8 cellular contexts compared by ENCODE assay signal in genomic region chr9:78439192-78439865, GRCh38.
DNase-seq lines count a peak whose midpoint lies in the region; ATAC-seq, FAIRE-seq and TF ChIP-seq lines count a peak whose summit lies in the region.

No MANE protein-coding gene starts in this region.

- no peak overlapping the region for H2BK15ac ChIP-seq in H1 (ENCODE audit: low read length)

- H3K18ac ChIP-seq in H1 (ENCODE audit: extremely low read depth, low read length) = no peak overlapping the region

- peak overlapping the region; percentile 57; the same call in 1 of the 2 replicates for H2BK5ac ChIP-seq in H1 (ENCODE audit: low read depth, low read length)

- H3K36me3 Mint-ChIP-seq in activated CD8-positive, alpha-beta T cell treated with anti-CD3 and anti-CD28 coated beads, Interleukin-2, amount 10 ng/mL, durations not matched to agents 7 days and 5 days (ENCODE audit: low read depth) = no peaks in the 10 kb centered on the region

- CTCF ChIA-PET in activated CD8-positive, alpha-beta T cell treated with anti-CD3 and anti-CD28 coated beads, Interleukin-2, amount 10 ng/mL, durations not matched to agents 7 days and 5 days (lab: Charles Lee) = interaction anchor here (0.7 to 1.8 kb wide), 13 partner anchors 9 to 372 kb away, joined by 3 to 13 read pairs (median 4); no protein-coding TSS in a partner anchor
- CTCF ChIA-PET in H1 (lab: Charles Lee; ENCODE audit: partially characterized antibody) = interaction anchor here (0.6 to 3.6 kb wide), 34 partner anchors 10 to 1223 kb away, joined by 3 to 27 read pairs (median 4); no protein-coding TSS in a partner anchor

- peak overlapping the region; percentile 14 for H4K91ac ChIP-seq in H1 (replicated peaks; ENCODE audit: insufficient read length, low read length)

- no peak overlapping the region for H2AK5ac ChIP-seq in H1 (ENCODE audit: low read depth, low read length)

- H3K14ac ChIP-seq in H1 (ENCODE audit: insufficient read length) = no peak overlapping the region

- peaks cover 0 to 6% (median 0%) of the 10 kb centered on the region in 4 experiments; a peak in 2 of 8 replicates for H3K36me3 ChIP-seq in H1 (ENCODE audit: control insufficient read depth in 2 of 4, insufficient read depth in 4 of 4, low read length in 3 of 4)

- H3K9me3 Mint-ChIP-seq in activated CD8-positive, alpha-beta T cell treated with anti-CD3 and anti-CD28 coated beads, Interleukin-2, amount 10 ng/mL, durations not matched to agents 7 days and 5 days (ENCODE audit: insufficient read depth) = no peaks in the 10 kb centered on the region

- no peak overlapping the region for H4K8ac ChIP-seq in H1 (ENCODE audit: extremely low read depth, insufficient read depth, low read length)

- peak overlapping the region; percentile 55; the same call in 1 of the 2 replicates for H2AFZ ChIP-seq in H1 (ENCODE audit: low read length)

- H4K5ac ChIP-seq in H1 (ENCODE audit: insufficient read length, low read depth, low read length) = no peak overlapping the region

- H3K4me2 ChIP-seq in H1 (ENCODE audit: insufficient read depth in 1 of 2, low read depth in 2 of 2, low read length in 2 of 2) = peak overlapping the region; percentile 3 to 56

- TF ChIP-seq CTCF in H1 (IDR thresholded peaks at IDR 0.05; ENCODE audit: control extremely low read depth in 1 of 3, insufficient read depth in 1 of 3, low read depth in 1 of 3, low read length in 3 of 3) = peak; percentile 90 to 96 (median 93)

- H3K79me1 ChIP-seq in H1 (ENCODE audit: low read depth, low read length) = no peaks in the 10 kb centered on the region

- peaks cover 7% of the 10 kb centered on the region for H3K4me1 Mint-ChIP-seq in activated CD8-positive, alpha-beta T cell treated with anti-CD3 and anti-CD28 coated beads, Interleukin-2, amount 10 ng/mL, durations not matched to agents 7 days and 5 days (ENCODE audit: low read depth)

- H3K27me3 Mint-ChIP-seq in activated CD8-positive, alpha-beta T cell treated with anti-CD3 and anti-CD28 coated beads, Interleukin-2, amount 10 ng/mL, durations not matched to agents 7 days and 5 days (ENCODE audit: low read depth) = peaks cover 4% of the 10 kb centered on the region

- H3K56ac ChIP-seq in H1 (replicated peaks; ENCODE audit: insufficient read length, low read depth, low read length) = no peak overlapping the region

- no peak overlapping the region for H3K27ac ChIP-seq in H1 (ENCODE audit: low read depth, low read length)

- POLR2A ChIA-PET in activated CD8-positive, alpha-beta T cell treated with anti-CD3 and anti-CD28 coated beads, Interleukin-2, amount 10 ng/mL, durations not matched to agents 7 days and 5 days (lab: Charles Lee) = interaction anchor here (0.5 kb wide), 1 partner anchor 32 kb away, joined by 3 read pairs; no protein-coding TSS in a partner anchor
- POLR2A ChIA-PET in H1 (lab: Charles Lee; ENCODE audit: partially characterized antibody) = no interaction called here

- no peak overlapping the region for H3K4me3 Mint-ChIP-seq in activated CD8-positive, alpha-beta T cell treated with anti-CD3 and anti-CD28 coated beads, Interleukin-2, amount 10 ng/mL, durations not matched to agents 7 days and 5 days

- peaks cover 7 to 23% (median 17%) of the 10 kb centered on the region in 4 experiments for H3K4me1 ChIP-seq in H1 (replicated peaks in 1 of 4; ENCODE audit: control insufficient read depth in 3 of 4, insufficient read depth in 4 of 4, low read length in 3 of 4)

- peak; percentile 96 to 99 for TF ChIP-seq RAD21 in H1 (IDR thresholded peaks at IDR 0.05 in 1 of 2, conservative IDR thresholded peaks at IDR 0.05 in 1 of 2; ENCODE audit: low read depth in 2 of 2, low read length in 2 of 2)

- H3K9ac ChIP-seq in H1 (replicated peaks in 1 of 4; ENCODE audit: extremely low read depth in 1 of 4, low read depth in 3 of 4, low read length in 3 of 4) = peak overlapping the region in 1 of 4 experiments; percentile 39; a peak in 1 of 7 replicates

- no peak for TF ChIP-seq POLR2A in H1 (IDR thresholded peaks at IDR 0.05; ENCODE audit: control extremely low read depth in 1 of 2, low read depth in 2 of 2, low read length in 2 of 2)

- H3K79me2 ChIP-seq in H1 (ENCODE audit: control insufficient read depth in 1 of 2, insufficient read depth in 2 of 2, low read length in 2 of 2) = no peaks in the 10 kb centered on the region

- peak; percentile 66 for ATAC-seq in GM19043 (IDR thresholded peaks at IDR 0.05; ENCODE audit: low read depth, unreplicated experiment)
- ATAC-seq in HG03521 (IDR thresholded peaks at IDR 0.05; ENCODE audit: unreplicated experiment) = peak; percentile 52
- peak; percentile 79 for ATAC-seq in activated CD8-positive, alpha-beta T cell treated with anti-CD3 and anti-CD28 coated beads, Interleukin-2, amount 10 ng/mL, durations not matched to agents 7 days and 5 days

- no peak for TF ChIP-seq EP300 in H1 (IDR thresholded peaks at IDR 0.05; ENCODE audit: borderline replicate concordance in 1 of 2, low read depth in 2 of 2, low read length in 2 of 2)

- H2BK20ac ChIP-seq in H1 (ENCODE audit: low read length) = peak overlapping the region; percentile 62; the same call in 1 of the 2 replicates

- H3K27ac Mint-ChIP-seq in activated CD8-positive, alpha-beta T cell treated with anti-CD3 and anti-CD28 coated beads, Interleukin-2, amount 10 ng/mL, durations not matched to agents 7 days and 5 days = no peak overlapping the region

- WGBS in H1 (ENCODE audit: extremely low coverage in 1 of 2, insufficient coverage in 1 of 2, insufficient read length in 1 of 2, insufficient replicate concordance in 2 of 2, low coverage in 1 of 2, low lambda C conversion rate in 2 of 2, missing lambda C conversion rate in 1 of 2), 2 experiments = 18% methylated on average over 23 of the region's 23 CpGs; no CpG with 5 or more reads in 1 of the 2 experiments

- H4K20me1 ChIP-seq in H1 (replicated peaks in 1 of 2; ENCODE audit: control insufficient read depth in 1 of 2, insufficient read depth in 2 of 2, low read length in 2 of 2) = no peaks in the 10 kb centered on the region

- H3K9me3 ChIP-seq in H1 (ENCODE audit: insufficient read depth in 2 of 2, low read depth in 1 of 2, low read length in 1 of 2) = peaks cover 0 to 8% of the 10 kb centered on the region in 2 experiments; a peak in 1 of 4 replicates

- H3K23ac ChIP-seq in H1 (ENCODE audit: insufficient read length) = no peak overlapping the region

- H2BK12ac ChIP-seq in H1 (ENCODE audit: low read depth, low read length) = no peak overlapping the region

- H3K4me3 ChIP-seq in H1 (ENCODE audit: extremely low read depth in 1 of 4, insufficient read depth in 2 of 4, low read depth in 3 of 4, low read length in 4 of 4) = peak overlapping the region in 1 of 4 experiments; percentile 11; a peak in 1 of 8 replicates

- no peaks in the 10 kb centered on the region for H3K27me3 ChIP-seq in H1 (replicated peaks in 1 of 4; ENCODE audit: control insufficient read depth in 3 of 4, extremely low read depth in 1 of 4, insufficient read depth in 3 of 4, low read length in 3 of 4)

- peak; percentile 91 for DNase-seq in AG20443 (ENCODE audit: low spot score)
- peak; percentile 94 for DNase-seq in NCI-H748 (lab: John Stamatoyannopoulos, UW; ENCODE audit: unreplicated experiment)
- peak; percentile 79 for DNase-seq in activated CD8-positive, alpha-beta T cell treated with anti-CD3 and anti-CD28 coated beads, Interleukin-2, amount 10 ng/mL, durations not matched to agents 7 days and 5 days
- DNase-seq in H1 (ENCODE audit: low read depth in 1 of 2, low spot score in 2 of 2) = peak; percentile 75 to 90
- peak; percentile 96 for DNase-seq in medulla oblongata (ENCODE audit: extremely low spot score)
- peak; percentile 14 for DNase-seq in stimulated activated CD8-positive, alpha-beta memory T cell treated with anti-CD3 and anti-CD28 coated beads, Interleukin-12 subunit alpha, Interleukin-12 subunit beta, amount 100 ng/mL, for 24 hours (ENCODE audit: extremely low read depth)

- FAIRE-seq in H1 (lab: Jason Lieb, UNC) = peak; percentile 98

- H2BK120ac ChIP-seq in H1 (replicated peaks; ENCODE audit: low read depth, low read length) = peak overlapping the region; percentile 21

- H3K4ac ChIP-seq in H1 (replicated peaks; ENCODE audit: insufficient read length, low read depth, low read length) = no peak overlapping the region

- H3K23me2 ChIP-seq in H1 (ENCODE audit: low read depth, low read length) = no peaks in the 10 kb centered on the region

TF ChIP-seq in H1, 55 proteins besides CTCF, POLR2A, EP300 and RAD21 (continues in another document):
- no peak for TF ChIP-seq NANOG (IDR thresholded peaks at IDR 0.05; ENCODE audit: insufficient read depth, low read depth, low read length, poor library complexity, severe bottlenecking)
- TF ChIP-seq ZNF274 (IDR thresholded peaks at IDR 0.05; ENCODE audit: borderline replicate concordance, extremely low read depth, low read length) = no peak
- TF ChIP-seq MAX (IDR thresholded peaks at IDR 0.05) = 0 out of 2 replicates have a peak, but pooled peaks have one; percentile 35
- TF ChIP-seq GTF2F1 (IDR thresholded peaks at IDR 0.05; ENCODE audit: borderline replicate concordance, low read depth, low read length) = no peak
- no peak for TF ChIP-seq TCF12 (IDR thresholded peaks at IDR 0.05; ENCODE audit: low read depth, low read length)
- TF ChIP-seq SUZ12 (IDR thresholded peaks at IDR 0.05; ENCODE audit: low read length) = no peak
- TF ChIP-seq KDM5A (IDR thresholded peaks at IDR 0.05; ENCODE audit: low read length) = no peak
- no peak for TF ChIP-seq RFX5 (IDR thresholded peaks at IDR 0.05; ENCODE audit: borderline replicate concordance, low read depth, low read length)
- no peak for TF ChIP-seq TAF7 (optimal IDR thresholded peaks at IDR 0.05; ENCODE audit: borderline replicate concordance, low read depth, low read length)
- no peak for TF ChIP-seq SAP30 (IDR thresholded peaks at IDR 0.05; ENCODE audit: insufficient read depth, insufficient replicate concordance, low read length)
- TF ChIP-seq RNF2 (IDR thresholded peaks at IDR 0.05; ENCODE audit: borderline replicate concordance, low read depth, low read length, missing control alignments, poor library complexity, severe bottlenecking) = no peak
- TF ChIP-seq HDAC2 (IDR thresholded peaks at IDR 0.05; ENCODE audit: borderline replicate concordance in 1 of 2, low read depth in 2 of 2, low read length in 2 of 2) = peak in 1 of 2 experiments; percentile 28; a peak in 1 of 4 replicates
- no peak for TF ChIP-seq POU5F1 (IDR thresholded peaks at IDR 0.05; ENCODE audit: low read depth, low read length)
- no peak for TF ChIP-seq JUND (IDR thresholded peaks at IDR 0.05; ENCODE audit: low read length)
- TF ChIP-seq BCL11A (IDR thresholded peaks at IDR 0.05; ENCODE audit: low read depth in 2 of 2, low read length in 2 of 2) = no peak
- TF ChIP-seq BRCA1 (IDR thresholded peaks at IDR 0.05; ENCODE audit: low read depth, low read length) = no peak
- TF ChIP-seq SP1 (IDR thresholded peaks at IDR 0.05; ENCODE audit: low read depth, low read length) = no peak
- no peak for TF ChIP-seq POLR2AphosphoS5 (IDR thresholded peaks at IDR 0.05; ENCODE audit: low read depth, low read length)

Comparison
In these comparisons a context has a peak if more than half of its experiments do, and no peak if none do; other contexts are left out.
1. DNase-seq: peak in every context shown above with its lines; median percentile 96 in medulla oblongata; 94 in NCI-H748; 91 in AG20443; 82 in H1; 79 in activated CD8-positive, alpha-beta T cell treated with anti-CD3 and anti-CD28 coated beads, Interleukin-2, amount 10 ng/mL, durations not matched to agents 7 days and 5 days; 14 in stimulated activated CD8-positive, alpha-beta memory T cell treated with anti-CD3 and anti-CD28 coated beads, Interleukin-12 subunit alpha, Interleukin-12 subunit beta, amount 100 ng/mL, for 24 hours.